Comparison of ENCODE assay signal across 9 cellular contexts in the genomic region with DNA sequence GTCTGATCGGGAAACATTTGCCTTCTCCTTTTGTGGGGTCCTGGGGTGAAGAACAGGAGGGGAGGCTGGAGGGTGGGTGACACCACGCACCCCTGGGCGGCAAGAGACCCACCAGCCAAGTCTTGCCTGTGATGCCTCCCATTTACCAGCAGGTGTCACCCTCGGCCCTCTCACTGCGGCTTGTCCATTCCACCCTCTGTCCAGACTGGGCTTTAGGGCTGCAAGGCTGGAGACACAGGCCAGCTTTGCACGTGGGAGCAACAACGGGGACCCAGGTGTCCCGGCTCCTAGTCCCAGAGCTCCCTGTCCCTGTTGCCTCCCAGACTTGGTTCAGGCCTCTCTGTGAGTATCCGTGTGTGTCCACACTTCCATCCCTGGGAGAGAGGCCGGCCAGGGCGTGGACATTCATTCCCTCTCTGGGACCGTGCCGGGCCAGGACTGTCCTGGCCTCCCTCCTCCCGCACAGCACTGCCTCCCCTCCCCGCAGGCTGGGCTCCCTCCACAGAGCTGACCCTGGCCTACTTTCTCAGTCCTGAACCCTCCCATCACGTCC. TPM values are rescaled to one million over a fixed set of nuclear protein-coding genes. Genes with fewer than 3 reads are reported as not detected.
DNase-seq lines count a peak whose midpoint lies in the region; ATAC-seq and TF ChIP-seq lines count a peak whose summit lies in the region.
"Had no signal": no experiment of that assay in that cellular context is flagged by ENCODE, and none has a peak within 500 bp of the region (broad histone marks: within the 10 kb centered on the region; RNA-seq: fewer than 3 reads in every experiment).

No MANE protein-coding gene starts in this region.

- POLR2A ChIA-PET in PC-3 (lab: Charles Lee; ENCODE audit: unreplicated experiment), result no interaction called here

- H3K9ac ChIP-seq in PC-3 (ENCODE audit: low read length), result no peak overlapping the region
- H3K9ac ChIP-seq in neuronal stem cell (ENCODE audit: low read depth, low read length, poor library complexity), result peak overlapping the region; percentile 85

- no peaks in the 10 kb centered on the region for H3K9me2 ChIP-seq in PC-3 (replicated peaks; ENCODE audit: low read length)

- H3K27me3 ChIP-seq in PC-3 (ENCODE audit: low read length) (no peaks in the 10 kb centered on the region), neuronal stem cell (ENCODE audit: control insufficient read depth in 3 of 3, insufficient read depth in 3 of 3, low read depth in 1 of 3, low read length in 3 of 3) (no peaks in the 10 kb centered on the region)

- H2BK15ac ChIP-seq in neuronal stem cell (ENCODE audit: low read length), result peak overlapping the region; percentile 95

- H3K4me3 ChIP-seq in PC-3 (ENCODE audit: low read length) (no peak overlapping the region), fibroblast of the aortic adventitia (ENCODE audit: low read depth, low read length) (no peak overlapping the region), neuronal stem cell (ENCODE audit: low read length in 2 of 2) (no peak overlapping the region)

- DNase-seq in CD14-positive monocyte (ENCODE audit: low spot score) (peak; percentile 74), PC-3 (peak; percentile 71), fibroblast of the aortic adventitia (ENCODE audit: low read depth) (peak; percentile 73), neuronal stem cell (ENCODE audit: low spot score) (peak; percentile 77)
- peak; percentile 55 to 66 for DNase-seq in activated T-cell treated with anti-CD3 and anti-CD28 coated beads, Interleukin-2, amount 50 U/mL, for 72 hours
- peak; percentile 52 to 60 for DNase-seq in stimulated activated naive CD8-positive, alpha-beta T cell treated with anti-CD3 and anti-CD28 coated beads, Interleukin-15, amount 100 ng/mL, for 72 hours

- peaks cover 4 to 8% (median 6%) of the 10 kb centered on the region in 3 donors for H3K27me3 Mint-ChIP-seq in CD14-positive monocyte (ENCODE audit: low read depth in 3 of 3)
- no peaks in the 10 kb centered on the region for H3K27me3 Mint-ChIP-seq in activated T-cell treated with anti-CD3 and anti-CD28 coated beads, Interleukin-2, amount 50 U/mL, for 72 hours (ENCODE audit: low read depth)
- H3K27me3 Mint-ChIP-seq in stimulated activated naive CD8-positive, alpha-beta T cell treated with anti-CD3 and anti-CD28 coated beads, Interleukin-15, amount 100 ng/mL, for 72 hours, result no peaks in the 10 kb centered on the region
- H3K27me3 Mint-ChIP-seq: IgD-negative memory B cell had no signal

- H3K18ac ChIP-seq in neuronal stem cell (ENCODE audit: low read length), result peak overlapping the region; percentile 93

- no peak overlapping the region for H4K8ac ChIP-seq in neuronal stem cell (ENCODE audit: low read depth, low read length)

- H2BK120ac ChIP-seq in neuronal stem cell (ENCODE audit: low read depth, low read length), result no peak overlapping the region

- H3K27ac ChIP-seq in PC-3 (ENCODE audit: low read length) (no peak overlapping the region), neuronal stem cell (replicated peaks; ENCODE audit: low read length) (no peak overlapping the region)

- H3F3A ChIP-seq in PC-3 (ENCODE audit: low read length, unreplicated experiment), result no peaks in the 10 kb centered on the region

- H3K23ac ChIP-seq in neuronal stem cell (ENCODE audit: low read depth, low read length, poor library complexity), result peak overlapping the region; percentile 16

- H3K9me3 Mint-ChIP-seq in CD14-positive monocyte, result peaks cover 0 to 2% (median 0%) of the 10 kb centered on the region in 7 donors
- H3K9me3 Mint-ChIP-seq in activated T-cell treated with anti-CD3 and anti-CD28 coated beads, Interleukin-2, amount 50 U/mL, for 72 hours, result no peaks in the 10 kb centered on the region
- no peaks in the 10 kb centered on the region for H3K9me3 Mint-ChIP-seq in stimulated activated naive CD8-positive, alpha-beta T cell treated with anti-CD3 and anti-CD28 coated beads, Interleukin-15, amount 100 ng/mL, for 72 hours
- H3K9me3 Mint-ChIP-seq: IgD-negative memory B cell had no signal

- H3K4me2 ChIP-seq in PC-3 (ENCODE audit: low read length) (no peak overlapping the region), neuronal stem cell (ENCODE audit: insufficient read depth, low read length, poor library complexity, severe bottlenecking) (no peak overlapping the region)

- H4K91ac ChIP-seq in neuronal stem cell (ENCODE audit: low read depth, low read length, poor library complexity), result no peak overlapping the region

- BruUV-seq in PC-3 (replicated peaks; lab: Mats Ljungman, UMichigan), result no TSS peak

- H3K9me3 ChIP-seq in PC-3 (ENCODE audit: low read length), result no peaks in the 10 kb centered on the region
- no peaks in the 10 kb centered on the region for H3K9me3 ChIP-seq in neuronal stem cell (replicated peaks in 1 of 2; ENCODE audit: control insufficient read depth in 2 of 2, insufficient read depth in 1 of 2, low read depth in 1 of 2, low read length in 2 of 2)

- H3K79me1 ChIP-seq in neuronal stem cell (ENCODE audit: low read depth, low read length), result peaks cover 2% of the 10 kb centered on the region

- no peaks in the 10 kb centered on the region for H4K20me1 ChIP-seq in PC-3 (ENCODE audit: low read length)

- TF ChIP-seq CTCF in CD14-positive monocyte (IDR thresholded peaks at IDR 0.05) (peak; percentile 96), PC-3 (conservative IDR thresholded peaks at IDR 0.05; ENCODE audit: low read depth, low read length) (peak; percentile 91), fibroblast of the aortic adventitia (IDR thresholded peaks at IDR 0.05; ENCODE audit: insufficient read depth, low read length) (peak; percentile 99)

- peaks cover 3% of the 10 kb centered on the region for H3K4me1 Mint-ChIP-seq in CD14-positive monocyte
- no peaks in the 10 kb centered on the region for H3K4me1 Mint-ChIP-seq in activated T-cell treated with anti-CD3 and anti-CD28 coated beads, Interleukin-2, amount 50 U/mL, for 72 hours (ENCODE audit: low read depth)
- no peaks in the 10 kb centered on the region for H3K4me1 Mint-ChIP-seq in stimulated activated naive CD8-positive, alpha-beta T cell treated with anti-CD3 and anti-CD28 coated beads, Interleukin-15, amount 100 ng/mL, for 72 hours

- intact Hi-C loops in CD14-positive monocyte (cut with micrococcal nuclease) (loop anchor here (1.0 to 10.0 kb wide), 3 partner anchors 149 to 627 kb away; no protein-coding TSS in a partner anchor), PC-3 (cut with micrococcal nuclease) (loop anchor here (2.0 kb wide), 3 partner anchors 33 to 149 kb away; no protein-coding TSS in a partner anchor)

- H3K4ac ChIP-seq in neuronal stem cell (ENCODE audit: low read length), result peak overlapping the region; percentile 85

- peak overlapping the region; percentile 98 for H3K14ac ChIP-seq in neuronal stem cell (ENCODE audit: low read length)

- peak overlapping the region; percentile 46 for H2BK5ac ChIP-seq in neuronal stem cell (ENCODE audit: low read length)

- ATAC-seq in HG02610 (IDR thresholded peaks at IDR 0.05; ENCODE audit: unreplicated experiment), result peak; percentile 40
- peak; percentile 92 for ATAC-seq in PC-3
- ATAC-seq in activated T-cell treated with anti-CD3 and anti-CD28 coated beads, Interleukin-2, amount 50 U/mL, for 72 hours (replicated peaks in 1 of 2), result peak; percentile 55 to 69
- peak; percentile 61 for ATAC-seq in stimulated activated naive CD8-positive, alpha-beta T cell treated with anti-CD3 and anti-CD28 coated beads, Interleukin-15, amount 100 ng/mL, for 72 hours
- no peak for ATAC-seq in HG03196 (IDR thresholded peaks at IDR 0.05; ENCODE audit: unreplicated experiment)

- peak overlapping the region in 1 of 7 donors; percentile 53 for H3K27ac Mint-ChIP-seq in CD14-positive monocyte
- H3K27ac Mint-ChIP-seq in activated T-cell treated with anti-CD3 and anti-CD28 coated beads, Interleukin-2, amount 50 U/mL, for 72 hours, result no peak overlapping the region
- no peak overlapping the region for H3K27ac Mint-ChIP-seq in stimulated activated naive CD8-positive, alpha-beta T cell treated with anti-CD3 and anti-CD28 coated beads, Interleukin-15, amount 100 ng/mL, for 72 hours

- H3K79me2 ChIP-seq in PC-3 (ENCODE audit: low read length), result no peaks in the 10 kb centered on the region

- H3K4me1 ChIP-seq in PC-3 (ENCODE audit: insufficient read depth, low read length) (no peaks in the 10 kb centered on the region; the same call in 1 of the 2 replicates), neuronal stem cell (ENCODE audit: control insufficient read depth in 2 of 2, insufficient read depth in 1 of 2, low read depth in 1 of 2, low read length in 2 of 2) (peaks cover 0 to 3% of the 10 kb centered on the region in 2 donors)

- peak overlapping the region; percentile 59 for H2BK12ac ChIP-seq in neuronal stem cell (ENCODE audit: low read length)

- CTCF ChIA-PET in PC-3 (lab: Charles Lee), result no interaction called here

- peak overlapping the region; percentile 73 for H2AFZ ChIP-seq in PC-3 (ENCODE audit: low read length)
- H2AFZ ChIP-seq in neuronal stem cell (ENCODE audit: low read length), result peak overlapping the region; percentile 88

- no CpG with 5 or more reads among the region's 16 CpGs for WGBS in neuronal stem cell (ENCODE audit: extremely low coverage in 2 of 2, insufficient read length in 2 of 2, insufficient replicate concordance in 1 of 2), 2 donors

- peak overlapping the region; percentile 94 for H2AK5ac ChIP-seq in neuronal stem cell (ENCODE audit: low read depth, low read length)

- H3K4me3 Mint-ChIP-seq in CD14-positive monocyte, result no peak overlapping the region
- H3K4me3 Mint-ChIP-seq in activated T-cell treated with anti-CD3 and anti-CD28 coated beads, Interleukin-2, amount 50 U/mL, for 72 hours, result no peak overlapping the region
- no peak overlapping the region for H3K4me3 Mint-ChIP-seq in stimulated activated naive CD8-positive, alpha-beta T cell treated with anti-CD3 and anti-CD28 coated beads, Interleukin-15, amount 100 ng/mL, for 72 hours
- H3K4me3 Mint-ChIP-seq: IgD-negative memory B cell had no signal

- no peaks in the 10 kb centered on the region for H3K36me3 Mint-ChIP-seq in CD14-positive monocyte
- no peaks in the 10 kb centered on the region for H3K36me3 Mint-ChIP-seq in activated T-cell treated with anti-CD3 and anti-CD28 coated beads, Interleukin-2, amount 50 U/mL, for 72 hours (ENCODE audit: insufficient read depth in 2 of 2)
- H3K36me3 Mint-ChIP-seq: IgD-negative memory B cell had no signal

- H3K36me3 ChIP-seq in PC-3 (ENCODE audit: low read depth, low read length) (no peaks in the 10 kb centered on the region), neuronal stem cell (replicated peaks in 1 of 2; ENCODE audit: control insufficient read depth in 2 of 2, insufficient read depth in 2 of 2, low read length in 2 of 2) (no peaks in the 10 kb centered on the region)

RNA-seq across cellular contexts. Expression of gene GTF2IRD1, which starts 36.2 kb away (rescaled TPM):
- polyA plus RNA-seq in CD14-positive monocyte, result not detected
- total RNA-seq in PC-3 (2014; rRNA removed) (14.9 and 21.9 TPM in 2 replicates), fibroblast of the aortic adventitia (ENCODE audit: low replicate concordance) (5.9 and 6.4 TPM in 2 replicates)
- total RNA-seq in activated T-cell treated with anti-CD3 and anti-CD28 coated beads, Interleukin-2, amount 50 U/mL, for 72 hours, result 1 to 10 TPM; 3.1 to 4.6 TPM
- 87.8 TPM for polyA plus RNA-seq in neuronal stem cell (2013, experiment 1 of 2)
- polyA plus RNA-seq in neuronal stem cell (2013, experiment 2 of 2), result 87.6 TPM
- polyA plus RNA-seq: IgD-negative memory B cell had no signal
